ENCODE assay signal across 11 cellular contexts in the genomic region with DNA sequence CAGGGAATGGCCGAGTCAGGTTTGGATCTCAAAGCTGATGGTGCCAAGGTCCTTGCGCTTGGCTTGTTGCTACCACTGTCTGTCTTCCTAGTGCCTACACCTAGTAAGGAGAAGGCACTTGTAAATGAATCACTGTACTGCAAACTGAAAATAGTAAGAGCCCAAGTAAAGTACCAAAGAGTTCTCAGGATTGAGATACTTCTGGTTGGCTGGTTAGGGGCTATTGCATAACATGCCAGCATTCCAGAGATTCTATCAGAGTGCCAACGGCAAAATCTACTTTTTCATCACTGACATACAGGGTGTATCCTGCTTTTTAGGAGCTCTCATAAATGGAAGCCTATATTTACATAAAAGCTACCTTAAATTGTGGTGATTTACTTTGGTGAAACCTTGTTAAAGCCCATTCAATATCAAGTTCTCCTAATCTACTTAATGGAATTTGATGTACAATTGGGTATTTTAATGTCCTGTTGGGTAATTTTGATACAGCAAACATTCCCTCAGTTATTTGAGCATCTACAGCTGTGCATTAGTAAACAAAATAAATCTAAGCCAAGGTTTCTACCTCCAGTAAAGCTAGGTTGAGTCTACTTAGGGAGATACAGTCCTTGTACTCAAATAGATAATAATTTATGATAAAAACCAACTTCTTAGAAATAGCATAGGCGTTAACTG. TPM values are rescaled to one million over a fixed set of nuclear protein-coding genes. Genes with fewer than 3 reads are reported as not detected.
DNase-seq lines count a peak whose midpoint lies in the region; ATAC-seq and TF ChIP-seq lines count a peak whose summit lies in the region.
"Had no signal": no experiment of that assay in that cellular context is flagged by ENCODE, and none has a peak within 500 bp of the region (broad histone marks: within the 10 kb centered on the region; RNA-seq: fewer than 3 reads in every experiment).

No MANE protein-coding gene starts in this region.

- H3K9me2 ChIP-seq in GM23248 (ENCODE audit: insufficient read depth) = no peaks in the 10 kb centered on the region

- H3K4me1 Mint-ChIP-seq in WTC11 = peaks cover 8% of the 10 kb centered on the region
- H3K4me1 Mint-ChIP-seq in activated T-cell treated with anti-CD3 and anti-CD28 coated beads, Interleukin-2, amount 50 U/mL, for 72 hours (ENCODE audit: low read depth) = no peaks in the 10 kb centered on the region
- H3K4me1 Mint-ChIP-seq in T-helper 2 cell treated with Interferon-gamma antibody and Interleukin-4, amounts not matched to agents 5 μg/mL and 100 μg/mL, for 36 hours (ENCODE audit: low read depth) = peaks cover 8% of the 10 kb centered on the region
- H3K4me1 Mint-ChIP-seq: central memory CD8-positive, alpha-beta T cell had no signal

- POLR2A ChIA-PET in WTC11 (lab: Charles Lee) = interaction anchor here (0.5 to 0.7 kb wide), 2 partner anchors 60 to 74 kb away, joined by 3 read pairs; no protein-coding TSS in a partner anchor

- no peaks in the 10 kb centered on the region for H3K9me3 Mint-ChIP-seq in WTC11
- H3K9me3 Mint-ChIP-seq in activated T-cell treated with anti-CD3 and anti-CD28 coated beads, Interleukin-2, amount 50 U/mL, for 72 hours = no peaks in the 10 kb centered on the region
- H3K9me3 Mint-ChIP-seq in T-helper 2 cell treated with Interferon-gamma antibody and Interleukin-4, amounts not matched to agents 5 μg/mL and 100 μg/mL, for 36 hours = peaks cover under 1% of the 10 kb centered on the region

- no peak for TF ChIP-seq POLR2A in gastrocnemius medialis (IDR thresholded peaks at IDR 0.05)
- TF ChIP-seq POLR2A in ovary (IDR thresholded peaks at IDR 0.05) = no peak

- no peak overlapping the region for H3K4me3 ChIP-seq in GM23248
- no peak overlapping the region for H3K4me3 ChIP-seq in left ventricle myocardium inferior
- no peak overlapping the region for H3K4me3 ChIP-seq in gastrocnemius medialis
- no peak overlapping the region for H3K4me3 ChIP-seq in ovary

- H3K27ac Mint-ChIP-seq in WTC11 = peak overlapping the region; percentile 22; the same call in 1 of the 2 replicates
- H3K27ac Mint-ChIP-seq in activated T-cell treated with anti-CD3 and anti-CD28 coated beads, Interleukin-2, amount 50 U/mL, for 72 hours = no peak overlapping the region
- no peak overlapping the region for H3K27ac Mint-ChIP-seq in T-helper 2 cell treated with Interferon-gamma antibody and Interleukin-4, amounts not matched to agents 5 μg/mL and 100 μg/mL, for 36 hours

- intact Hi-C loops in left ventricle myocardium inferior (cut with micrococcal nuclease) (no loop called here), gastrocnemius medialis (cut with DNase I; ENCODE audit: low total_unique reads) (no loop called here), ovary (cut with DNase I) (no loop called here)

- 42 to 46% methylated on average over 4 of the region's 4 CpGs for WGBS in GM23248 (ENCODE audit: low coverage in 1 of 2, low lambda C conversion rate in 2 of 2, missing lambda C conversion rate in 2 of 2), 2 experiments
- 55 to 67% (median 61%) methylated on average over 4 of the region's 4 CpGs for WGBS in ovary, 3 donors

- no peaks in the 10 kb centered on the region for H3K79me2 ChIP-seq in GM23248 (ENCODE audit: insufficient read depth)

- in situ Hi-C loops in GM23248 (cut with MboI) = no loop called here
- in situ Hi-C loops in gastrocnemius medialis (cut with MboI; ENCODE audit: low sequenced_read_pairs in 4 of 4) = no loop called here

- H3K36me3 Mint-ChIP-seq in WTC11 = no peaks in the 10 kb centered on the region
- peaks cover 0 to 3% of the 10 kb centered on the region in 2 donors for H3K36me3 Mint-ChIP-seq in activated T-cell treated with anti-CD3 and anti-CD28 coated beads, Interleukin-2, amount 50 U/mL, for 72 hours (ENCODE audit: insufficient read depth in 2 of 2)
- H3K36me3 Mint-ChIP-seq in T-helper 2 cell treated with Interferon-gamma antibody and Interleukin-4, amounts not matched to agents 5 μg/mL and 100 μg/mL, for 36 hours (ENCODE audit: low read depth) = no peaks in the 10 kb centered on the region

- TF ChIP-seq CTCF in WTC11 (IDR thresholded peaks at IDR 0.05) (no peak), left ventricle myocardium inferior (IDR thresholded peaks at IDR 0.05; ENCODE audit: borderline replicate concordance) (no peak), gastrocnemius medialis (IDR thresholded peaks at IDR 0.05 in 4 of 5, conservative IDR thresholded peaks at IDR 0.05 in 1 of 5) (no peak), ovary (IDR thresholded peaks at IDR 0.05) (no peak)

- H3K4me3 Mint-ChIP-seq in WTC11 = no peak overlapping the region
- H3K4me3 Mint-ChIP-seq in activated T-cell treated with anti-CD3 and anti-CD28 coated beads, Interleukin-2, amount 50 U/mL, for 72 hours = no peak overlapping the region
- H3K4me3 Mint-ChIP-seq in T-helper 2 cell treated with Interferon-gamma antibody and Interleukin-4, amounts not matched to agents 5 μg/mL and 100 μg/mL, for 36 hours = no peak overlapping the region
- H3K4me3 Mint-ChIP-seq: central memory CD8-positive, alpha-beta T cell had no signal

- no peaks in the 10 kb centered on the region for H3F3A ChIP-seq in GM23248 (ENCODE audit: insufficient read depth)

- CTCF ChIA-PET in WTC11 (lab: Charles Lee) = no interaction called here

- ATAC-seq in WTC11 = no peak
- peak; percentile 27 to 50 for ATAC-seq in gastrocnemius medialis
- no peak for ATAC-seq in activated T-cell treated with anti-CD3 and anti-CD28 coated beads, Interleukin-2, amount 50 U/mL, for 72 hours (replicated peaks in 1 of 2)

- H3K4me1 ChIP-seq in GM23248 (ENCODE audit: insufficient read depth) (peaks cover 12% of the 10 kb centered on the region), left ventricle myocardium inferior (peaks cover 15% of the 10 kb centered on the region), gastrocnemius medialis (peaks cover 0 to 13% of the 10 kb centered on the region in 2 donors), ovary (ENCODE audit: insufficient read depth) (peaks cover 10% of the 10 kb centered on the region)

- H3K9ac ChIP-seq in GM23248 = no peak overlapping the region

- H3K27ac ChIP-seq in GM23248 (no peak overlapping the region), left ventricle myocardium inferior (replicated peaks) (peak overlapping the region; percentile 59), gastrocnemius medialis (peak overlapping the region in 2 of 4 donors; percentile 47 to 48), ovary (peak overlapping the region in 1 of 2 donors; percentile 48)

- H3K27me3 ChIP-seq in GM23248 (replicated peaks; ENCODE audit: insufficient read depth) = no peaks in the 10 kb centered on the region
- H3K27me3 ChIP-seq in left ventricle myocardium inferior (ENCODE audit: low read depth) = no peaks in the 10 kb centered on the region
- H3K27me3 ChIP-seq in gastrocnemius medialis = no peaks in the 10 kb centered on the region
- no peaks in the 10 kb centered on the region for H3K27me3 ChIP-seq in ovary

- H2AFZ ChIP-seq in GM23248 = peak overlapping the region; percentile 25; the same call in 1 of the 2 replicates

- peak; percentile 66 for DNase-seq in GM23248
- no peak for DNase-seq in WTC11 (ENCODE audit: low spot score)
- DNase-seq in left ventricle myocardium inferior = no peak
- no peak for DNase-seq in gastrocnemius medialis
- no peak for DNase-seq in activated T-cell treated with anti-CD3 and anti-CD28 coated beads, Interleukin-2, amount 50 U/mL, for 72 hours
- DNase-seq in NCI-H748 treated with DMSO at 0.1 percent for 48 hours (lab: John Stamatoyannopoulos, UW) = no peak
- no peak for DNase-seq in ovary
- no peak for DNase-seq in T-helper 2 cell treated with Interferon-gamma antibody and Interleukin-4, amounts not matched to agents 5 μg/mL and 100 μg/mL, for 36 hours (ENCODE audit: low spot score)
- DNase-seq: NCI-H1092 treated with DMSO at 0.1 percent for 48 hours; stimulated activated CD4-positive, alpha-beta T cell treated with anti-CD3 and anti-CD28 coated beads, Interleukin-12 subunit alpha, Interleukin-12 subunit beta, amount 100 ng/mL, for 4 hours had no signal

- H3K27me3 Mint-ChIP-seq in WTC11 (ENCODE audit: low read depth) = no peaks in the 10 kb centered on the region
- no peaks in the 10 kb centered on the region for H3K27me3 Mint-ChIP-seq in activated T-cell treated with anti-CD3 and anti-CD28 coated beads, Interleukin-2, amount 50 U/mL, for 72 hours (ENCODE audit: low read depth)
- peaks cover 2% of the 10 kb centered on the region for H3K27me3 Mint-ChIP-seq in T-helper 2 cell treated with Interferon-gamma antibody and Interleukin-4, amounts not matched to agents 5 μg/mL and 100 μg/mL, for 36 hours (ENCODE audit: low read depth)
- H3K27me3 Mint-ChIP-seq: central memory CD8-positive, alpha-beta T cell had no signal

- peak overlapping the region; percentile 25 for H3K4me2 ChIP-seq in GM23248 (ENCODE audit: unreplicated experiment)

- no peaks in the 10 kb centered on the region for H4K20me1 ChIP-seq in GM23248 (ENCODE audit: insufficient read depth)

- no peaks in the 10 kb centered on the region for H3K9me3 ChIP-seq in GM23248 (ENCODE audit: low read depth)
- H3K9me3 ChIP-seq in left ventricle myocardium inferior (replicated peaks) = peaks cover 11% of the 10 kb centered on the region
- H3K9me3 ChIP-seq in gastrocnemius medialis = no peaks in the 10 kb centered on the region
- H3K9me3 ChIP-seq in ovary = no peaks in the 10 kb centered on the region

- no peaks in the 10 kb centered on the region for H3K36me3 ChIP-seq in GM23248 (ENCODE audit: low read depth)
- no peaks in the 10 kb centered on the region for H3K36me3 ChIP-seq in left ventricle myocardium inferior
- H3K36me3 ChIP-seq in gastrocnemius medialis = no peaks in the 10 kb centered on the region
- no peaks in the 10 kb centered on the region for H3K36me3 ChIP-seq in ovary

- no peak for TF ChIP-seq EP300 in ovary (IDR thresholded peaks at IDR 0.05)

TF ChIP-seq in WTC11, 78 proteins besides CTCF, POLR2A, EP300 and RAD21 (continues in another document):
- TF ChIP-seq, protein P1, sequence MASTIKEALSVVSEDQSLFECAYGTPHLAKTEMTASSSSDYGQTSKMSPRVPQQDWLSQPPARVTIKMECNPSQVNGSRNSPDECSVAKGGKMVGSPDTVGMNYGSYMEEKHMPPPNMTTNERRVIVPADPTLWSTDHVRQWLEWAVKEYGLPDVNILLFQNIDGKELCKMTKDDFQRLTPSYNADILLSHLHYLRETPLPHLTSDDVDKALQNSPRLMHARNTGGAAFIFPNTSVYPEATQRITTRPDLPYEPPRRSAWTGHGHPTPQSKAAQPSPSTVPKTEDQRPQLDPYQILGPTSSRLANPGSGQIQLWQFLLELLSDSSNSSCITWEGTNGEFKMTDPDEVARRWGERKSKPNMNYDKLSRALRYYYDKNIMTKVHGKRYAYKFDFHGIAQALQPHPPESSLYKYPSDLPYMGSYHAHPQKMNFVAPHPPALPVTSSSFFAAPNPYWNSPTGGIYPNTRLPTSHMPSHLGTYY (CRISPR knock-in tag; IDR thresholded peaks at IDR 0.05) = no peak

RNA-seq across cellular contexts. Expression of a gene that starts 30.7 kb away (rescaled TPM):
- 39.0 and 54.4 TPM in 2 replicates for total RNA-seq in GM23248 (2014; rRNA removed; shearing (Covaris generic))
- polyA plus RNA-seq in GM23248 (2016; fragmentation: Nextera tagmentation; extraction: Ambion mirVana) (36.5 and 37.0 TPM in 2 replicates), ovary (10 to 100 TPM; 43.6 to 73.9 TPM)
- total RNA-seq in WTC11 (2021) (75.8 to 101 TPM (median 87.6 TPM) in 3 replicates), left ventricle myocardium inferior (41.3 TPM), gastrocnemius medialis (10 to 100 TPM; 26.9 to 55.5 (median 33.7) TPM), ovary (100 to 1,000 TPM in 4 of 7 donors, 10 to 100 TPM in 3; 83.8 to 146 (median 106) TPM)
- 100 to 1,000 TPM; 208 to 246 TPM for total RNA-seq in activated T-cell treated with anti-CD3 and anti-CD28 coated beads, Interleukin-2, amount 50 U/mL, for 72 hours

Comparison
In these comparisons a context has a peak if more than half of its experiments do, and no peak if none do; other contexts are left out.
1. ATAC-seq: peak in gastrocnemius medialis (2 of 2); none in WTC11 (single experiment) and activated T-cell treated with anti-CD3 and anti-CD28 coated beads, Interleukin-2, amount 50 U/mL, for 72 hours (0 of 2).